8 cellular contexts compared by ENCODE assay signal in genomic region chr5:6820851-6821479, GRCh38.
DNase-seq lines count a peak whose midpoint lies in the region; ATAC-seq, FAIRE-seq and TF ChIP-seq lines count a peak whose summit lies in the region.

No MANE protein-coding gene starts in this region.

- in situ Hi-C loops in Panc1 (cut with HindIII; ENCODE audit: low pct_unique_long_range_greater_than_20kb, low sequenced_read_pairs), result no loop called here
- in situ Hi-C loops in transverse colon (cut with MboI; ENCODE audit: low pct_ligation_motif_present in 1 of 4, low pct_unique_long_range_greater_than_20kb in 1 of 4, low sequenced_read_pairs in 3 of 4), result loop anchor here in 1 of 4 donors (25.0 kb wide), 1 partner anchor 566 kb away; the partner anchor contains the start of gene ADCY2

- no peak for TF ChIP-seq POLR2A in transverse colon (IDR thresholded peaks at IDR 0.05)

- H3K9me3 ChIP-seq in Panc1 (ENCODE audit: control insufficient read depth, insufficient read depth, low read depth, low read length), result peaks cover 8% of the 10 kb centered on the region; the same call in 1 of the 2 replicates
- H3K9me3 ChIP-seq in kidney (ENCODE audit: control insufficient read depth in 1 of 2, low read length in 2 of 2), result peaks cover 0 to 5% of the 10 kb centered on the region in 2 donors
- H3K9me3 ChIP-seq in transverse colon, result peaks cover 0 to 9% of the 10 kb centered on the region in 2 donors

- intact Hi-C loops in Panc1 (cut with micrococcal nuclease; ENCODE audit: unreplicated experiment), result no loop called here
- intact Hi-C loops in kidney (cut with DNase I), result no loop called here
- intact Hi-C loops in transverse colon (cut with DNase I; ENCODE audit: low total_unique reads), result no loop called here

- 27 to 29% methylated on average over 12 of the region's 12 CpGs for WGBS in transverse colon (ENCODE audit: low coverage in 1 of 2), 2 donors

- H3K27me3 ChIP-seq in Panc1 (ENCODE audit: control insufficient read depth, insufficient read depth, low read length) (no peaks in the 10 kb centered on the region), transverse colon (peaks cover 34% of the 10 kb centered on the region)

- H3K27ac ChIP-seq in Panc1 (ENCODE audit: low read length) (no peak overlapping the region), kidney (ENCODE audit: low read depth in 2 of 2, low read length in 2 of 2) (no peak overlapping the region), transverse colon (no peak overlapping the region)

- CTCF ChIA-PET in Panc1 (lab: Charles Lee), result interaction anchor here (0.6 to 1.0 kb wide), 2 partner anchors 55 to 243 kb away, joined by 3 read pairs; no protein-coding TSS in a partner anchor

- no peaks in the 10 kb centered on the region for H3K36me3 ChIP-seq in Panc1 (ENCODE audit: control insufficient read depth, insufficient read depth, low read length)
- no peaks in the 10 kb centered on the region for H3K36me3 ChIP-seq in kidney (ENCODE audit: control insufficient read depth in 1 of 2, insufficient read depth in 2 of 2, low read length in 2 of 2)
- H3K36me3 ChIP-seq in transverse colon, result no peaks in the 10 kb centered on the region

- TF ChIP-seq EP300 in transverse colon (IDR thresholded peaks at IDR 0.05; ENCODE audit: low read depth), result no peak

- TF ChIP-seq CTCF in Panc1 (IDR thresholded peaks at IDR 0.05), result peak; percentile 86
- TF ChIP-seq CTCF in kidney (IDR thresholded peaks at IDR 0.05; ENCODE audit: borderline replicate concordance, extremely low read depth, insufficient read depth), result peak; percentile 49
- peak; percentile 50 to 62 (median 55) for TF ChIP-seq CTCF in transverse colon (IDR thresholded peaks at IDR 0.05)

- H3K4me3 ChIP-seq in Jurkat, Clone E6-1 (ENCODE audit: low read length), result no peak overlapping the region
- H3K4me3 ChIP-seq in Panc1 (ENCODE audit: low read depth in 2 of 2, low read length in 2 of 2) (no peak overlapping the region), kidney (ENCODE audit: low read length in 2 of 2) (no peak overlapping the region), transverse colon (no peak overlapping the region)

- H3K9ac ChIP-seq in kidney (ENCODE audit: low read length in 2 of 2), result no peak overlapping the region

- FAIRE-seq in kidney (lab: Jason Lieb, UNC), result no peak

- peak; percentile 37 for DNase-seq in AG20443 (ENCODE audit: low spot score)
- DNase-seq in Jurkat, Clone E6-1 (ENCODE audit: low read depth, low spot score), result peak; percentile 47
- peak; percentile 24 for DNase-seq in Panc1 (ENCODE audit: low read depth, low spot score)
- peak; percentile 28 for DNase-seq in activated naive CD4-positive, alpha-beta T cell treated with anti-CD3 and anti-CD28 coated beads, Interleukin-2, amount 50 U/mL, for 16 hours
- DNase-seq in kidney, result no peak
- DNase-seq in transverse colon, result peak; percentile 21
- DNase-seq in putamen (ENCODE audit: low spot score), result no peak

- POLR2A ChIA-PET in Panc1 (lab: Charles Lee), result no interaction called here

- H3K4me1 ChIP-seq in Panc1 (ENCODE audit: control insufficient read depth, insufficient read depth, low read length), result no peaks in the 10 kb centered on the region; the same call in 1 of the 2 replicates
- H3K4me1 ChIP-seq in kidney (ENCODE audit: control insufficient read depth in 1 of 2, insufficient read depth in 1 of 2, low read depth in 1 of 2, low read length in 2 of 2), result no peaks in the 10 kb centered on the region
- H3K4me1 ChIP-seq in transverse colon, result no peaks in the 10 kb centered on the region

- ATAC-seq in GM18502 (IDR thresholded peaks at IDR 0.05; ENCODE audit: poor library complexity, unreplicated experiment) (peak; percentile 75), Panc1 (no peak)

- BruUV-seq in Panc1 (replicated peaks; lab: Mats Ljungman, UMichigan), result no TSS peak

Comparison
In these comparisons a context has a peak if more than half of its experiments do, and no peak if none do; other contexts are left out.
1. DNase-seq: peak in AG20443 (single experiment), Jurkat, Clone E6-1 (single experiment), Panc1 (single experiment), activated naive CD4-positive, alpha-beta T cell treated with anti-CD3 and anti-CD28 coated beads, Interleukin-2, amount 50 U/mL, for 16 hours (single experiment) and transverse colon (single experiment); none in kidney (single experiment) and putamen (single experiment).
2. Peak in every context shown above with its lines, with median percentiles within 50 percentile points of each other: CTCF ChIP-seq.